ENCODE assay signal across 17 cellular contexts in genomic region chr15:25738171-25738792, GRCh38.
DNase-seq lines count a peak whose midpoint lies in the region; ATAC-seq, FAIRE-seq and TF ChIP-seq lines count a peak whose summit lies in the region.
"Had no signal": no experiment of that assay in that cellular context is flagged by ENCODE, and none has a peak within 500 bp of the region (broad histone marks: within the 10 kb centered on the region; RNA-seq: fewer than 3 reads in every experiment).

No MANE protein-coding gene starts in this region.

- no TSS peak for BruUV-seq in K562 (replicated peaks; lab: Mats Ljungman, UMichigan)

- H4K20me1 ChIP-seq in K562 (replicated peaks; ENCODE audit: control insufficient read depth, insufficient read depth, low read length): 0 out of 2 replicates have a peak, but pooled peaks cover 6% of the 10 kb centered on the region

- H3K36me3 ChIP-seq in right atrium auricular region (no peaks in the 10 kb centered on the region), K562 (ENCODE audit: control insufficient read depth, insufficient read depth, low read length) (no peaks in the 10 kb centered on the region)

- no peak overlapping the region for H3K4me2 ChIP-seq in K562 (ENCODE audit: insufficient read depth, low read length)

- H2AFZ ChIP-seq in K562 (ENCODE audit: low read depth, low read length): no peak overlapping the region

- peaks cover 0 to 35% of the 10 kb centered on the region in 2 donors for H3K4me1 ChIP-seq in right atrium auricular region
- H3K4me1 ChIP-seq in K562 (replicated peaks in 1 of 2; ENCODE audit: control insufficient read depth in 2 of 2, insufficient read depth in 2 of 2, low read length in 2 of 2): no peaks in the 10 kb centered on the region

- H3K27me3 ChIP-seq in right atrium auricular region (no peaks in the 10 kb centered on the region), K562 (ENCODE audit: control insufficient read depth in 2 of 2, insufficient read depth in 2 of 2, low read length in 2 of 2) (peaks cover 0 to 36% of the 10 kb centered on the region in 2 experiments; a peak in 3 of 5 replicates)

- no peak for DNase-seq in right atrium auricular region (ENCODE audit: low spot score)
- no peak for DNase-seq in left cardiac atrium
- DNase-seq in K562 (ENCODE audit: extremely low read depth in 1 of 4, low spot score in 3 of 4): no peak
- DNase-seq in kidney tubule cell (ENCODE audit: low spot score): peak; percentile 47
- DNase-seq in urothelium cell line (ENCODE audit: low spot score): no peak
- DNase-seq in OCI-M2 (lab: John Stamatoyannopoulos, UW; ENCODE audit: unreplicated experiment): no peak
- DNase-seq in stimulated activated CD8-positive, alpha-beta memory T cell treated with anti-CD3 and anti-CD28 coated beads, Interleukin-4, amount 100 ng/mL, for 48 hours: no peak
- DNase-seq: activated CD4-positive, CD25-positive, alpha-beta regulatory T cell treated with anti-CD3 and anti-CD28 coated beads, Interleukin-2, amount 50 U/mL, for 72 hours; activated T-cell treated with anti-CD3 and anti-CD28 coated beads, Interleukin-2, amount 50 U/mL, for 72 hours; DND-41; mucosa of descending colon; NCI-H1436; stimulated activated CD4-positive, alpha-beta T cell treated with anti-CD3 and anti-CD28 coated beads, Interleukin-1b, Interleukin-23, amount 100 ng/mL, for 48 hours; SW 1271 had no signal

- TF ChIP-seq CTCF in right atrium auricular region (IDR thresholded peaks at IDR 0.05) (no peak), K562 (IDR thresholded peaks at IDR 0.05 in 2 of 3, conservative IDR thresholded peaks at IDR 0.05 in 1 of 3; ENCODE audit: insufficient read depth in 2 of 3, low read depth in 1 of 3, low read length in 3 of 3) (no peak)

- peak overlapping the region; percentile 31 to 38 for H3K27ac ChIP-seq in right atrium auricular region
- no peak overlapping the region for H3K27ac ChIP-seq in K562 (ENCODE audit: extremely low read depth, low read depth, low read length)

- no peak overlapping the region for H3K9ac ChIP-seq in K562 (ENCODE audit: insufficient read depth in 1 of 2, low read depth in 2 of 2, low read length in 2 of 2)

- POLR2A ChIA-PET in K562 (lab: Yijun Ruan, JAX): no interaction called here

- H3K9me3 ChIP-seq in right atrium auricular region (no peaks in the 10 kb centered on the region), K562 (replicated peaks; ENCODE audit: control insufficient read depth, insufficient read depth, low read depth, low read length) (no peaks in the 10 kb centered on the region)

- H3K9me1 ChIP-seq in K562 (ENCODE audit: control insufficient read depth, insufficient read depth, low read length): no peaks in the 10 kb centered on the region

- no peak for TF ChIP-seq RAD21 in K562 (CRISPR knock-in tag; conservative IDR thresholded peaks at IDR 0.05 in 1 of 2, IDR thresholded peaks at IDR 0.05 in 1 of 2)

- H3K4me3 ChIP-seq in right atrium auricular region: no peak overlapping the region
- no peak overlapping the region for H3K4me3 ChIP-seq in K562
- H3K4me3 ChIP-seq: mucosa of descending colon had no signal

- FAIRE-seq in K562 (lab: Jason Lieb, UNC) (no peak), urothelium cell line (lab: Jason Lieb, UNC) (peak; percentile 93)
- FAIRE-seq: endometrium, H54 had no signal

- in situ Hi-C loops in K562 (cut with MboI): no loop called here

- WGBS in K562 (ENCODE audit: insufficient coverage, low coverage, missing lambda C conversion rate): 2% methylated on average over 6 of the region's 6 CpGs

- TF ChIP-seq EP300 in K562 (IDR thresholded peaks at IDR 0.05; ENCODE audit: low read length): no peak

- intact Hi-C loops in left cardiac atrium (cut with DNase I): no loop called here
- intact Hi-C loops in K562 (cut with micrococcal nuclease): no loop called here

- ATAC-seq in left cardiac atrium (no peak), K562 (no peak), GM19452 (IDR thresholded peaks at IDR 0.05; ENCODE audit: unreplicated experiment) (no peak)
- ATAC-seq: activated T-cell treated with anti-CD3 and anti-CD28 coated beads, Interleukin-2, amount 50 U/mL, for 72 hours; mucosa of descending colon had no signal

- CTCF ChIA-PET in K562 (lab: Yijun Ruan, JAX; ENCODE audit: low intra/inter-chr PET ratio): no interaction called here

- TF ChIP-seq POLR2A in K562 (conservative IDR thresholded peaks at IDR 0.05): no peak

- H3K79me2 ChIP-seq in K562 (ENCODE audit: control insufficient read depth, insufficient read depth, low read length): no peaks in the 10 kb centered on the region

TF ChIP-seq in K562, 482 proteins besides CTCF, POLR2A, EP300 and RAD21:
- peak; percentile 28; the same call in 1 of the 2 replicates for TF ChIP-seq IRF9 (tag; IDR thresholded peaks at IDR 0.05)
- TF ChIP-seq ZFP30 (CRISPR knock-in tag; IDR thresholded peaks at IDR 0.05; ENCODE audit: borderline replicate concordance): no peak
- no peak for TF ChIP-seq ZNF253 (CRISPR knock-in tag; conservative IDR thresholded peaks at IDR 0.05)
- peak; percentile 88 for TF ChIP-seq CEBPB (tag; IDR thresholded peaks at IDR 0.05)
- TF ChIP-seq SOX6 (IDR thresholded peaks at IDR 0.05): no peak
- TF ChIP-seq CEBPG (CRISPR knock-in tag; IDR thresholded peaks at IDR 0.05): 0 out of 2 replicates have a peak, but pooled peaks have one; percentile 26
- peak; percentile 38 to 92; a peak in 3 of 4 replicates for TF ChIP-seq CEBPG (tag; conservative IDR thresholded peaks at IDR 0.05 in 1 of 2, IDR thresholded peaks at IDR 0.05 in 1 of 2)
